20 cellular contexts compared by ENCODE assay signal in the genomic region with DNA sequence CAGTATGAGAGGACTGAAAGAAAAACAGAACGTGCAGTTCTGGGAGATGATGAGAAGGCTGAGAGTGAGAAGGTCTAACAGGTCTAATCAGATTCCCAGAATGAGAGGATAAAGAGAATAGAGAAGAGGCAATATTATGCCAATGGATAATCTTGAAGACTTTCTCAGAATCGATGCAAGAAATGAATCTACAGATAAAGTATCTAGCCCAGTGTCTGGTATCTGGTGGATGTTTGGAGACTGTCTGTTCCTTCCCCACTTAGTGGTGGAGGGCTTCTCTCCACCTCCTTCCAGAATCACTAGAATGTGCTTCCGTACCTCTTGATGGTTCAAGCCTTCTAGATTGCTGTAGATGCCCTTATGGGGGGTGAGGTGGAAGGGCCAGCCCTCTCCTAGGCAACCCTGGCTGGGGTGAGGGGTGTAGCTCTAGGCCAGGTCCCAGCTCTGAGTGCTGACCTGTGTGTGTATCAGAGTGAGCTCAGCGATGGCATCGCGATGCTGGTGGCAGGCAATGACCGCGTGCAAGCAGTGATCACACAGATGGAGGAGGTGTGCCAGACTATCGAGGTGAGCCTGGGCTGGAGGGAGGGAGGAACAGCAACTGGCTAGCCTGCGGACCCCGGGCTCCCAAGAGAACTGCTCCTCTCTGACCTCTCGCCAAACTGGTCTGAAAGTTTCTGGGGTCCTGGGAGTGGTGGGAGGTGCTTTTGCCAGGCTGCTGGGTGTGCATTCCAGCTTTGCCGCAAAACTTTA. TPM values are rescaled to one million over a fixed set of nuclear protein-coding genes. Genes with fewer than 3 reads are reported as not detected.
DNase-seq lines count a peak whose midpoint lies in the region; ATAC-seq, FAIRE-seq and TF ChIP-seq lines count a peak whose summit lies in the region.
"Had no signal": no experiment of that assay in that cellular context is flagged by ENCODE, and none has a peak within 500 bp of the region (broad histone marks: within the 10 kb centered on the region; RNA-seq: fewer than 3 reads in every experiment).

No MANE protein-coding gene starts in this region.

- no peak overlapping the region for H4K8ac ChIP-seq in H1 (ENCODE audit: extremely low read depth, insufficient read depth, low read length)

- no peak overlapping the region for H4K5ac ChIP-seq in H1 (ENCODE audit: insufficient read length, low read depth, low read length)

- no peak overlapping the region for H3K4ac ChIP-seq in H1 (replicated peaks; ENCODE audit: insufficient read length, low read depth, low read length)

- no peak overlapping the region for H3K9ac ChIP-seq in H1 (replicated peaks in 1 of 4; ENCODE audit: extremely low read depth in 1 of 4, low read depth in 3 of 4, low read length in 3 of 4)
- H3K9ac ChIP-seq: BLaER1 treated with 17β-estradiol and CSF1 and Interleukin-3, amounts not matched to agents 10 nM and 100 nM; KMS-11 had no signal

- H3K18ac ChIP-seq in H1 (ENCODE audit: extremely low read depth, low read length), result no peak overlapping the region

- H3K27ac Mint-ChIP-seq in activated CD4-positive, alpha-beta memory T cell treated with anti-CD3 and anti-CD28 coated beads, Interleukin-2, amount 10 ng/mL, durations not matched to agents 7 days and 5 days, result peak overlapping the region; percentile 26
- H3K27ac Mint-ChIP-seq in activated CD4-positive, alpha-beta memory T cell treated with anti-CD3 and anti-CD28 coated beads for 36 hours, result no peak overlapping the region

- no peak overlapping the region for H3K56ac ChIP-seq in H1 (replicated peaks; ENCODE audit: insufficient read length, low read depth, low read length)

- TF ChIP-seq CTCF in HEK293 (tag by site-specific recombination; IDR thresholded peaks at IDR 0.05) (no peak), H1 (IDR thresholded peaks at IDR 0.05; ENCODE audit: control extremely low read depth in 1 of 3, insufficient read depth in 1 of 3, low read depth in 1 of 3, low read length in 3 of 3) (no peak), gastrocnemius medialis (IDR thresholded peaks at IDR 0.05 in 4 of 5, conservative IDR thresholded peaks at IDR 0.05 in 1 of 5) (no peak)

- H2BK20ac ChIP-seq in H1 (ENCODE audit: low read length), result no peak overlapping the region; the same call in 1 of the 2 replicates

- peaks cover 0 to 12% of the 10 kb centered on the region in 2 experiments; a peak in 1 of 3 replicates for H3K36me3 ChIP-seq in HEK293 (ENCODE audit: control insufficient read depth in 2 of 2, insufficient read depth in 1 of 2, low read length in 2 of 2)
- H3K36me3 ChIP-seq in H1 (ENCODE audit: control insufficient read depth in 2 of 4, insufficient read depth in 4 of 4, low read length in 3 of 4), result peaks cover 0 to 2% (median 0%) of the 10 kb centered on the region in 4 experiments; a peak in 1 of 8 replicates
- H3K36me3 ChIP-seq in gastrocnemius medialis, result peaks cover 0 to 58% of the 10 kb centered on the region in 2 donors

- TF ChIP-seq POLR2A in H1 (IDR thresholded peaks at IDR 0.05; ENCODE audit: control extremely low read depth in 1 of 2, low read depth in 2 of 2, low read length in 2 of 2) (no peak), gastrocnemius medialis (IDR thresholded peaks at IDR 0.05) (no peak), H54 (IDR thresholded peaks at IDR 0.05; ENCODE audit: low read depth, low read length) (no peak)

- DNase-seq in activated CD4-positive, alpha-beta memory T cell treated with anti-CD3 and anti-CD28 coated beads, Interleukin-2, amount 10 ng/mL, durations not matched to agents 7 days and 5 days, result no peak
- DNase-seq in activated CD4-positive, alpha-beta memory T cell treated with anti-CD3 and anti-CD28 coated beads for 36 hours, result no peak
- DNase-seq in H1 (ENCODE audit: low read depth in 1 of 2, low spot score in 2 of 2), result no peak
- DNase-seq in gastrocnemius medialis, result no peak
- no peak for DNase-seq in H54 (ENCODE audit: insufficient read length, low spot score)
- DNase-seq: ACHN; CD4-positive, CD25-positive, alpha-beta regulatory T cell; DMS79; GOT3; HCEC 1CT had no signal

- H3K14ac ChIP-seq in H1 (ENCODE audit: insufficient read length), result no peak overlapping the region

- H3K23ac ChIP-seq in H1 (ENCODE audit: insufficient read length), result no peak overlapping the region

- no peak overlapping the region for H2AFZ ChIP-seq in H1 (ENCODE audit: low read length)

- H4K91ac ChIP-seq in H1 (replicated peaks; ENCODE audit: insufficient read length, low read length), result no peak overlapping the region

- H3K9me3 Mint-ChIP-seq in activated CD4-positive, alpha-beta memory T cell treated with anti-CD3 and anti-CD28 coated beads, Interleukin-2, amount 10 ng/mL, durations not matched to agents 7 days and 5 days, result no peaks in the 10 kb centered on the region
- no peaks in the 10 kb centered on the region for H3K9me3 Mint-ChIP-seq in activated CD4-positive, alpha-beta memory T cell treated with anti-CD3 and anti-CD28 coated beads for 36 hours
- H3K9me3 Mint-ChIP-seq: CD4-positive, CD25-positive, alpha-beta regulatory T cell; IgD-negative memory B cell had no signal

- no peak overlapping the region for H2BK5ac ChIP-seq in H1 (ENCODE audit: low read depth, low read length)

- H3K27me3 Mint-ChIP-seq in activated CD4-positive, alpha-beta memory T cell treated with anti-CD3 and anti-CD28 coated beads, Interleukin-2, amount 10 ng/mL, durations not matched to agents 7 days and 5 days, result peaks cover 26% of the 10 kb centered on the region
- H3K27me3 Mint-ChIP-seq in activated CD4-positive, alpha-beta memory T cell treated with anti-CD3 and anti-CD28 coated beads for 36 hours, result peaks cover 20% of the 10 kb centered on the region

- H2BK15ac ChIP-seq in H1 (ENCODE audit: low read length), result 0 out of 2 replicates have a peak overlapping the region, but pooled peaks have one; percentile 61

- no peak overlapping the region for H3K4me2 ChIP-seq in H1 (ENCODE audit: insufficient read depth in 1 of 2, low read depth in 2 of 2, low read length in 2 of 2)
- H3K4me2 ChIP-seq: BLaER1 treated with 17β-estradiol and CSF1 and Interleukin-3, amounts not matched to agents 10 nM and 100 nM; KMS-11 had no signal

- no peak for TF ChIP-seq RAD21 in H1 (IDR thresholded peaks at IDR 0.05 in 1 of 2, conservative IDR thresholded peaks at IDR 0.05 in 1 of 2; ENCODE audit: low read depth in 2 of 2, low read length in 2 of 2)

- no peak for TF ChIP-seq EP300 in H1 (IDR thresholded peaks at IDR 0.05; ENCODE audit: borderline replicate concordance in 1 of 2, low read depth in 2 of 2, low read length in 2 of 2)

- intact Hi-C loops in activated CD4-positive, alpha-beta memory T cell treated with anti-CD3 and anti-CD28 coated beads for 36 hours (cut with micrococcal nuclease), result no loop called here
- intact Hi-C loops in gastrocnemius medialis (cut with DNase I; ENCODE audit: low total_unique reads), result no loop called here

- H3K36me3 Mint-ChIP-seq in activated CD4-positive, alpha-beta memory T cell treated with anti-CD3 and anti-CD28 coated beads, Interleukin-2, amount 10 ng/mL, durations not matched to agents 7 days and 5 days (ENCODE audit: low read depth), result peaks cover 8% of the 10 kb centered on the region
- peaks cover 11% of the 10 kb centered on the region for H3K36me3 Mint-ChIP-seq in activated CD4-positive, alpha-beta memory T cell treated with anti-CD3 and anti-CD28 coated beads for 36 hours

- H2AK5ac ChIP-seq in H1 (ENCODE audit: low read depth, low read length), result peak overlapping the region; percentile 65; the same call in 1 of the 2 replicates

- no peaks in the 10 kb centered on the region for H3K4me1 ChIP-seq in HEK293 (ENCODE audit: control insufficient read depth, insufficient read depth, low read length)
- H3K4me1 ChIP-seq in H1 (replicated peaks in 1 of 4; ENCODE audit: control insufficient read depth in 3 of 4, insufficient read depth in 4 of 4, low read length in 3 of 4), result peaks cover 0 to 28% (median 14%) of the 10 kb centered on the region in 4 experiments; a peak in 5 of 7 replicates
- peaks cover 18 to 30% of the 10 kb centered on the region in 2 donors for H3K4me1 ChIP-seq in gastrocnemius medialis

- no peak overlapping the region for H2BK120ac ChIP-seq in H1 (replicated peaks; ENCODE audit: low read depth, low read length)

- H3K4me1 Mint-ChIP-seq in activated CD4-positive, alpha-beta memory T cell treated with anti-CD3 and anti-CD28 coated beads, Interleukin-2, amount 10 ng/mL, durations not matched to agents 7 days and 5 days, result peaks cover 9% of the 10 kb centered on the region
- peaks cover 8% of the 10 kb centered on the region for H3K4me1 Mint-ChIP-seq in activated CD4-positive, alpha-beta memory T cell treated with anti-CD3 and anti-CD28 coated beads for 36 hours (ENCODE audit: low read depth)

- H2BK12ac ChIP-seq in H1 (ENCODE audit: low read depth, low read length), result 0 out of 2 replicates have a peak overlapping the region, but pooled peaks have one; percentile 68

- CTCF ChIA-PET in activated CD4-positive, alpha-beta memory T cell treated with anti-CD3 and anti-CD28 coated beads, Interleukin-2, amount 10 ng/mL, durations not matched to agents 7 days and 5 days (lab: Charles Lee), result interaction anchor here (0.8 to 4.4 kb wide), 4 partner anchors 8 to 205 kb away, joined by 3 to 46 read pairs (median 6); no protein-coding TSS in a partner anchor
- CTCF ChIA-PET in activated CD4-positive, alpha-beta memory T cell treated with anti-CD3 and anti-CD28 coated beads for 36 hours (lab: Charles Lee), result interaction anchor here (0.6 to 5.6 kb wide), 5 partner anchors 15 to 908 kb away, joined by 3 to 94 read pairs (median 9); partner anchors contain the start of gene TRIM54
- CTCF ChIA-PET in HEK293 (lab: Yijun Ruan, JAX), result interaction anchor here (1.5 to 17.4 kb wide), 8 partner anchors 7 to 208 kb away, joined by 4 to 211 read pairs (median 30); partner anchors contain the start of genes MPV17 and TRIM54
- CTCF ChIA-PET in H1 (lab: Charles Lee; ENCODE audit: partially characterized antibody), result interaction anchor here (0.7 to 12.3 kb wide), 13 partner anchors 8 to 205 kb away, joined by 3 to 413 read pairs (median 7); partner anchors contain the start of genes DNAJC5G, MPV17, SLC30A3 and TRIM54

- H3K27ac ChIP-seq in HEK293 (ENCODE audit: extremely low read depth, low read depth, low read length) (no peak overlapping the region), H1 (ENCODE audit: low read depth, low read length) (no peak overlapping the region), gastrocnemius medialis (peak overlapping the region; percentile 58 to 99 (median 92))
- H3K27ac ChIP-seq: BLaER1 treated with 17β-estradiol and CSF1 and Interleukin-3, amounts not matched to agents 10 nM and 100 nM; KMS-11 had no signal

- POLR2A ChIA-PET in activated CD4-positive, alpha-beta memory T cell treated with anti-CD3 and anti-CD28 coated beads, Interleukin-2, amount 10 ng/mL, durations not matched to agents 7 days and 5 days (lab: Charles Lee), result no interaction called here
- POLR2A ChIA-PET in activated CD4-positive, alpha-beta memory T cell treated with anti-CD3 and anti-CD28 coated beads for 36 hours (lab: Charles Lee), result interaction anchor here (1.4 kb wide), 1 partner anchor 18 kb away, joined by 3 read pairs; the partner anchor contains the start of gene MPV17
- POLR2A ChIA-PET in HEK293 (lab: Yijun Ruan, JAX), result no interaction called here
- POLR2A ChIA-PET in H1 (lab: Charles Lee; ENCODE audit: partially characterized antibody), result interaction anchor here (0.8 to 8.8 kb wide), 7 partner anchors 10 to 88 kb away, joined by 3 to 105 read pairs (median 5); partner anchors contain the start of genes CAD and MPV17

- H3K4me3 Mint-ChIP-seq in activated CD4-positive, alpha-beta memory T cell treated with anti-CD3 and anti-CD28 coated beads, Interleukin-2, amount 10 ng/mL, durations not matched to agents 7 days and 5 days, result no peak overlapping the region
- no peak overlapping the region for H3K4me3 Mint-ChIP-seq in activated CD4-positive, alpha-beta memory T cell treated with anti-CD3 and anti-CD28 coated beads for 36 hours

- 94% methylated on average over 13 of the region's 13 CpGs; no CpG with 5 or more reads in 1 of the 2 experiments for WGBS in H1 (ENCODE audit: extremely low coverage in 1 of 2, insufficient coverage in 1 of 2, insufficient read length in 1 of 2, insufficient replicate concordance in 2 of 2, low coverage in 1 of 2, low lambda C conversion rate in 2 of 2, missing lambda C conversion rate in 1 of 2), 2 experiments

- peaks cover 4 to 11% of the 10 kb centered on the region in 2 experiments for H4K20me1 ChIP-seq in H1 (replicated peaks in 1 of 2; ENCODE audit: control insufficient read depth in 1 of 2, insufficient read depth in 2 of 2, low read length in 2 of 2)

- H3K79me2 ChIP-seq in H1 (ENCODE audit: control insufficient read depth in 1 of 2, insufficient read depth in 2 of 2, low read length in 2 of 2), result no peaks in the 10 kb centered on the region

- ATAC-seq in gastrocnemius medialis, result no peak
- no peak for ATAC-seq in HG03097 (IDR thresholded peaks at IDR 0.05; ENCODE audit: low FRiP score, unreplicated experiment)
- ATAC-seq: GM12878 had no signal

- H3K4me3 ChIP-seq in HEK293 (ENCODE audit: low read depth, low read length) (no peak overlapping the region), H1 (ENCODE audit: extremely low read depth in 1 of 4, insufficient read depth in 2 of 4, low read depth in 3 of 4, low read length in 4 of 4) (no peak overlapping the region), gastrocnemius medialis (no peak overlapping the region)
- H3K4me3 ChIP-seq: BLaER1 treated with 17β-estradiol and CSF1 and Interleukin-3, amounts not matched to agents 10 nM and 100 nM; GM12878 had no signal

- in situ Hi-C loops in gastrocnemius medialis (cut with MboI; ENCODE audit: low sequenced_read_pairs in 4 of 4), result no loop called here

- FAIRE-seq in H1 (lab: Jason Lieb, UNC), result no peak
- no peak for FAIRE-seq in H54 (lab: Jason Lieb, UNC)
- FAIRE-seq: GM12878, GM18507, GM19239 had no signal

- H3K23me2 ChIP-seq in H1 (ENCODE audit: low read depth, low read length), result peaks cover 8% of the 10 kb centered on the region; the same call in 1 of the 2 replicates

- H3K9me3 ChIP-seq in HEK293 (ENCODE audit: control insufficient read depth, insufficient read depth, low read depth, low read length) (no peaks in the 10 kb centered on the region), H1 (ENCODE audit: insufficient read depth in 2 of 2, low read depth in 1 of 2, low read length in 1 of 2) (no peaks in the 10 kb centered on the region; a peak in 1 of 4 replicates), gastrocnemius medialis (no peaks in the 10 kb centered on the region)
- H3K9me3 ChIP-seq: BLaER1 treated with 17β-estradiol and CSF1 and Interleukin-3, amounts not matched to agents 10 nM and 100 nM had no signal

- peaks cover 29 to 41% (median 39%) of the 10 kb centered on the region in 4 experiments for H3K27me3 ChIP-seq in H1 (replicated peaks in 1 of 4; ENCODE audit: control insufficient read depth in 3 of 4, extremely low read depth in 1 of 4, insufficient read depth in 3 of 4, low read length in 3 of 4)
- H3K27me3 ChIP-seq in gastrocnemius medialis, result peaks cover 0 to 4% (median 2%) of the 10 kb centered on the region in 3 donors

- H3K79me1 ChIP-seq in H1 (ENCODE audit: low read depth, low read length), result no peaks in the 10 kb centered on the region

RNA-seq across cellular contexts. Expression of gene UCN, which starts 3.6 kb away (rescaled TPM):
- 1 to 10 TPM; 2.2 to 3.0 TPM for total RNA-seq in activated CD4-positive, alpha-beta memory T cell treated with anti-CD3 and anti-CD28 coated beads, Interleukin-2, amount 10 ng/mL, durations not matched to agents 7 days and 5 days
- total RNA-seq in activated CD4-positive, alpha-beta memory T cell treated with anti-CD3 and anti-CD28 coated beads for 36 hours, result 1 to 10 TPM; 1.8 to 1.9 TPM
- total RNA-seq in H1 (2021; fragmentation: NEBNext Ultra II Directional; extraction: Animal tissue kit (Norgen Biotek cat#: 25700)), result not detected in 2 replicates
- 0.35 and 0.93 TPM in 2 replicates for polyA plus RNA-seq in H1 (2011; rRNA removed)
- 0.58 TPM for polyA plus RNA-seq in H1 (2011; cell fraction: cytosol; rRNA removed)
- 1.6 TPM for polyA plus RNA-seq in H1 (2011; cell fraction: nucleus; rRNA removed)
- 0.38 to 0.58 TPM (median 0.43 TPM) in 3 of 4 replicates, not detected in the other for polyA plus RNA-seq in H1 (2012, experiment 1 of 2)
- not detected for polyA plus RNA-seq in H1 (2012, experiment 2 of 2)
- polyA plus RNA-seq in H1 (2013, experiment 1 of 2), result 0.28 TPM
- polyA plus RNA-seq in H1 (2013, experiment 2 of 2), result 0.15 TPM
- polyA minus RNA-seq in H1 (2011; rRNA and poly(A)+ RNA removed), result not detected in 2 replicates
- not detected for polyA minus RNA-seq in H1 (2011; cell fraction: cytosol; rRNA and poly(A)+ RNA removed)
- polyA minus RNA-seq in H1 (2011; cell fraction: nucleus; rRNA and poly(A)+ RNA removed), result not detected
- not detected for total RNA-seq in gastrocnemius medialis
- total RNA-seq: G401 had no signal

RNA-seq across cellular contexts. Expression of gene MPV17, which starts 18.2 kb away (rescaled TPM):
- total RNA-seq in activated CD4-positive, alpha-beta memory T cell treated with anti-CD3 and anti-CD28 coated beads, Interleukin-2, amount 10 ng/mL, durations not matched to agents 7 days and 5 days, result 10 to 100 TPM; 83.3 to 83.9 TPM
- 10 to 100 TPM; 85.5 to 86.0 TPM for total RNA-seq in activated CD4-positive, alpha-beta memory T cell treated with anti-CD3 and anti-CD28 coated beads for 36 hours
- total RNA-seq in H1 (2021; fragmentation: NEBNext Ultra II Directional; extraction: Animal tissue kit (Norgen Biotek cat#: 25700)), result 45.2 and 46.1 TPM in 2 replicates
- 148 and 181 TPM in 2 replicates for polyA plus RNA-seq in H1 (2011; rRNA removed)
- polyA plus RNA-seq in H1 (2011; cell fraction: cytosol; rRNA removed), result 116 TPM
- polyA plus RNA-seq in H1 (2011; cell fraction: nucleus; rRNA removed), result 98.4 TPM
- polyA plus RNA-seq in H1 (2012, experiment 1 of 2), result 73.4 to 78.7 TPM (median 77.0 TPM) in 4 replicates
- polyA plus RNA-seq in H1 (2012, experiment 2 of 2), result 91.9 TPM
- polyA plus RNA-seq in H1 (2013, experiment 1 of 2), result 93.7 TPM
- polyA plus RNA-seq in H1 (2013, experiment 2 of 2), result 97.7 TPM
- polyA minus RNA-seq in H1 (2011; rRNA and poly(A)+ RNA removed), result 104 and 115 TPM in 2 replicates
- polyA minus RNA-seq in H1 (2011; cell fraction: cytosol; rRNA and poly(A)+ RNA removed), result 27.7 TPM
- 39.2 TPM for polyA minus RNA-seq in H1 (2011; cell fraction: nucleus; rRNA and poly(A)+ RNA removed)
- 10 to 100 TPM in 3 of 4 donors, 1 to 10 TPM in 1; 9.9 to 16.0 (median 11.5) TPM for total RNA-seq in gastrocnemius medialis

RNA-seq across cellular contexts. Expression of gene TRIM54, which starts 22.4 kb away (rescaled TPM):
- total RNA-seq in activated CD4-positive, alpha-beta memory T cell treated with anti-CD3 and anti-CD28 coated beads, Interleukin-2, amount 10 ng/mL, durations not matched to agents 7 days and 5 days, result under 1 TPM in 1 of 2 experiments, not detected in 1; 0.13 TPM
- not detected for total RNA-seq in activated CD4-positive, alpha-beta memory T cell treated with anti-CD3 and anti-CD28 coated beads for 36 hours
- total RNA-seq in H1 (2021; fragmentation: NEBNext Ultra II Directional; extraction: Animal tissue kit (Norgen Biotek cat#: 25700)), result 3.9 and 4.2 TPM in 2 replicates
- polyA plus RNA-seq in H1 (2011; rRNA removed), result 5.8 and 6.1 TPM in 2 replicates
- 7.8 TPM for polyA plus RNA-seq in H1 (2011; cell fraction: cytosol; rRNA removed)
- polyA plus RNA-seq in H1 (2011; cell fraction: nucleus; rRNA removed), result 12.0 TPM
- 4.3 to 7.4 TPM (median 6.5 TPM) in 4 replicates for polyA plus RNA-seq in H1 (2012, experiment 1 of 2)
- polyA plus RNA-seq in H1 (2012, experiment 2 of 2), result 3.4 TPM
- 2.9 TPM for polyA plus RNA-seq in H1 (2013, experiment 1 of 2)
- 2.2 TPM for polyA plus RNA-seq in H1 (2013, experiment 2 of 2)
- 4.3 and 5.3 TPM in 2 replicates for polyA minus RNA-seq in H1 (2011; rRNA and poly(A)+ RNA removed)
- polyA minus RNA-seq in H1 (2011; cell fraction: cytosol; rRNA and poly(A)+ RNA removed), result 1.8 TPM
- 2.7 TPM for polyA minus RNA-seq in H1 (2011; cell fraction: nucleus; rRNA and poly(A)+ RNA removed)
- 100 to 1,000 TPM; 219 to 554 (median 427) TPM for total RNA-seq in gastrocnemius medialis
- total RNA-seq: CD4-positive, CD25-positive, alpha-beta regulatory T cell; G401; GM12878 had no signal
- polyA plus RNA-seq: IgD-negative memory B cell had no signal

RNA-seq across cellular contexts. Expression of gene DNAJC5G, which starts 29.4 kb away (rescaled TPM):
- not detected for total RNA-seq in activated CD4-positive, alpha-beta memory T cell treated with anti-CD3 and anti-CD28 coated beads, Interleukin-2, amount 10 ng/mL, durations not matched to agents 7 days and 5 days
- total RNA-seq in activated CD4-positive, alpha-beta memory T cell treated with anti-CD3 and anti-CD28 coated beads for 36 hours, result under 1 TPM in 1 of 2 experiments, not detected in 1; 0.19 TPM
- 1.4 TPM in 2 replicates for total RNA-seq in H1 (2021; fragmentation: NEBNext Ultra II Directional; extraction: Animal tissue kit (Norgen Biotek cat#: 25700))
- polyA plus RNA-seq in H1 (2011; rRNA removed), result 0.75 and 0.83 TPM in 2 replicates
- 1.0 TPM for polyA plus RNA-seq in H1 (2011; cell fraction: cytosol; rRNA removed)
- polyA plus RNA-seq in H1 (2011; cell fraction: nucleus; rRNA removed), result 2.6 TPM
- polyA plus RNA-seq in H1 (2012, experiment 1 of 2), result 0.86 to 1.3 TPM (median 1.1 TPM) in 4 replicates
- polyA plus RNA-seq in H1 (2012, experiment 2 of 2), result 0.18 TPM
- polyA plus RNA-seq in H1 (2013, experiment 1 of 2), result 0.51 TPM
- polyA plus RNA-seq in H1 (2013, experiment 2 of 2), result 0.63 TPM
- 0.60 and 1.7 TPM in 2 replicates for polyA minus RNA-seq in H1 (2011; rRNA and poly(A)+ RNA removed)
- polyA minus RNA-seq in H1 (2011; cell fraction: cytosol; rRNA and poly(A)+ RNA removed), result 1.2 TPM
- 1.00 TPM for polyA minus RNA-seq in H1 (2011; cell fraction: nucleus; rRNA and poly(A)+ RNA removed)
- total RNA-seq in gastrocnemius medialis, result not detected
- total RNA-seq: A172; CD4-positive, CD25-positive, alpha-beta regulatory T cell; G401; GM12878 had no signal
- polyA plus RNA-seq: CD4-positive, CD25-positive, alpha-beta regulatory T cell; GM12878; IgD-negative memory B cell had no signal

RNA-seq across cellular contexts. Expression of gene SLC30A3, which starts 41.8 kb away (rescaled TPM):
- under 1 TPM; 0.45 TPM for total RNA-seq in activated CD4-positive, alpha-beta memory T cell treated with anti-CD3 and anti-CD28 coated beads, Interleukin-2, amount 10 ng/mL, durations not matched to agents 7 days and 5 days
- under 1 TPM; 0.86 to 0.90 TPM for total RNA-seq in activated CD4-positive, alpha-beta memory T cell treated with anti-CD3 and anti-CD28 coated beads for 36 hours
- total RNA-seq in H1 (2021; fragmentation: NEBNext Ultra II Directional; extraction: Animal tissue kit (Norgen Biotek cat#: 25700)), result 15.2 and 16.1 TPM in 2 replicates
- polyA plus RNA-seq in H1 (2011; rRNA removed), result 30.7 and 48.7 TPM in 2 replicates
- 26.6 TPM for polyA plus RNA-seq in H1 (2011; cell fraction: cytosol; rRNA removed)
- 50.1 TPM for polyA plus RNA-seq in H1 (2011; cell fraction: nucleus; rRNA removed)
- polyA plus RNA-seq in H1 (2012, experiment 1 of 2), result 9.2 to 18.3 TPM (median 16.3 TPM) in 4 replicates
- 11.6 TPM for polyA plus RNA-seq in H1 (2012, experiment 2 of 2)
- 11.0 TPM for polyA plus RNA-seq in H1 (2013, experiment 1 of 2)
- polyA plus RNA-seq in H1 (2013, experiment 2 of 2), result 13.3 TPM
- polyA minus RNA-seq in H1 (2011; rRNA and poly(A)+ RNA removed), result 8.9 and 11.3 TPM in 2 replicates
- 13.8 TPM for polyA minus RNA-seq in H1 (2011; cell fraction: cytosol; rRNA and poly(A)+ RNA removed)
- 11.0 TPM for polyA minus RNA-seq in H1 (2011; cell fraction: nucleus; rRNA and poly(A)+ RNA removed)
- under 1 TPM in 1 of 4 donors, not detected in 3; 0.20 TPM for total RNA-seq in gastrocnemius medialis
- total RNA-seq: GM12878 had no signal
- polyA plus RNA-seq: IgD-negative memory B cell had no signal

Comparison
In these comparisons a context has a peak if more than half of its experiments do, and no peak if none do; other contexts are left out.
1. POLR2A ChIA-PET loops: an anchor here in activated CD4-positive, alpha-beta memory T cell treated with anti-CD3 and anti-CD28 coated beads for 36 hours (1.4 kb wide) and H1 (0.8 to 8.8 kb wide); none called in activated CD4-positive, alpha-beta memory T cell treated with anti-CD3 and anti-CD28 coated beads, Interleukin-2, amount 10 ng/mL, durations not matched to agents 7 days and 5 days and HEK293.
2. H3K27ac ChIP-seq: peak in gastrocnemius medialis (4 of 4); none in HEK293 (single experiment) and H1 (single experiment).
3. RNA of gene TRIM54, which starts 22.4 kb away (total RNA-seq): 219 to 554 TPM in gastrocnemius medialis; 3.9 to 4.2 TPM in H1, 0.13 TPM in activated CD4-positive, alpha-beta memory T cell treated with anti-CD3 and anti-CD28 coated beads, Interleukin-2, amount 10 ng/mL, durations not matched to agents 7 days and 5 days and not detected in activated CD4-positive, alpha-beta memory T cell treated with anti-CD3 and anti-CD28 coated beads for 36 hours; every median in the first group is over 10 times any median in the second.